8 cellular contexts compared by ENCODE assay signal in genomic region chr13:33286143-33286542, GRCh38. TPM values are rescaled to one million over a fixed set of nuclear protein-coding genes. Genes with fewer than 3 reads are reported as not detected.
DNase-seq lines count a peak whose midpoint lies in the region; ATAC-seq, FAIRE-seq and TF ChIP-seq lines count a peak whose summit lies in the region.

No MANE protein-coding gene starts in this region.

- peak overlapping the region in 7 of 8 donors; percentile 35 to 89 (median 70) for H3K4me3 Mint-ChIP-seq in CD4-positive, alpha-beta memory T cell

- peaks cover 13% of the 10 kb centered on the region for H3K4me1 ChIP-seq in CD4-positive, alpha-beta memory T cell (ENCODE audit: insufficient read depth, low read length)
- H3K4me1 ChIP-seq in Panc1 (ENCODE audit: control insufficient read depth, insufficient read depth, low read length) (peaks cover 9% of the 10 kb centered on the region; the same call in 1 of the 2 replicates), osteoblast (ENCODE audit: insufficient read depth, low read length) (peaks cover 33% of the 10 kb centered on the region)

- no peak for DNase-seq in CD4-positive, alpha-beta memory T cell
- DNase-seq in Panc1 (ENCODE audit: low read depth, low spot score) = no peak
- no peak for DNase-seq in epithelial cell of proximal tubule (ENCODE audit: low read depth)
- DNase-seq in osteoblast (ENCODE audit: insufficient read length, low spot score, missing footprints) = no peak
- no peak for DNase-seq in GM12891 (ENCODE audit: insufficient read length, low spot score)
- no peak for DNase-seq in SIG-M5 treated with dmso at 0.1 percent for 504 hours (lab: John Stamatoyannopoulos, UW; ENCODE audit: unreplicated experiment)
- no peak for DNase-seq in NCI-H774 (lab: John Stamatoyannopoulos, UW)
- DNase-seq in activated CD4-positive, CD25-positive, alpha-beta regulatory T cell treated with anti-CD3 and anti-CD28 coated beads, Interleukin-2, amount 50 U/mL, for 72 hours = no peak

- H4K20me1 ChIP-seq in osteoblast (ENCODE audit: insufficient read depth, low read length) = no peaks in the 10 kb centered on the region

- no peaks in the 10 kb centered on the region for H3K9me3 Mint-ChIP-seq in CD4-positive, alpha-beta memory T cell

- no peak overlapping the region for H3K27ac ChIP-seq in CD4-positive, alpha-beta memory T cell (ENCODE audit: low read depth, low read length)
- H3K27ac ChIP-seq in Panc1 (ENCODE audit: low read length) (peak overlapping the region; percentile 90), osteoblast (ENCODE audit: low read depth, low read length) (peak overlapping the region; percentile 99)

- H3K36me3 Mint-ChIP-seq in CD4-positive, alpha-beta memory T cell = no peaks in the 10 kb centered on the region

- peaks cover 7 to 20% (median 17%) of the 10 kb centered on the region in 4 donors for H3K4me1 Mint-ChIP-seq in CD4-positive, alpha-beta memory T cell

- no peak for TF ChIP-seq CTCF in Panc1 (IDR thresholded peaks at IDR 0.05)
- no peak for TF ChIP-seq CTCF in epithelial cell of proximal tubule (conservative IDR thresholded peaks at IDR 0.05; ENCODE audit: low read depth, low read length)
- TF ChIP-seq CTCF in osteoblast (IDR thresholded peaks at IDR 0.05; ENCODE audit: extremely low read depth, low read depth, low read length) = no peak

- peaks cover 44% of the 10 kb centered on the region for H3K79me2 ChIP-seq in osteoblast (ENCODE audit: insufficient read depth, low read length)

- CTCF ChIA-PET in CD4-positive, alpha-beta memory T cell (lab: Charles Lee; ENCODE audit: partially characterized antibody) = no interaction called here
- CTCF ChIA-PET in Panc1 (lab: Charles Lee) = no interaction called here

- H3K27me3 ChIP-seq in CD4-positive, alpha-beta memory T cell (ENCODE audit: insufficient read depth, low read length) = no peaks in the 10 kb centered on the region
- no peaks in the 10 kb centered on the region for H3K27me3 ChIP-seq in Panc1 (ENCODE audit: control insufficient read depth, insufficient read depth, low read length)
- no peaks in the 10 kb centered on the region for H3K27me3 ChIP-seq in osteoblast (ENCODE audit: insufficient read depth, low read length)

- BruUV-seq in Panc1 (replicated peaks; lab: Mats Ljungman, UMichigan) = no TSS peak

- intact Hi-C loops in CD4-positive, alpha-beta memory T cell (cut with micrococcal nuclease) = no loop called here
- intact Hi-C loops in Panc1 (cut with micrococcal nuclease; ENCODE audit: unreplicated experiment) = no loop called here

- H3K27me3 Mint-ChIP-seq in CD4-positive, alpha-beta memory T cell = peaks cover 32 to 36% of the 10 kb centered on the region in 2 donors

- in situ Hi-C loops in Panc1 (cut with HindIII; ENCODE audit: low pct_unique_long_range_greater_than_20kb, low sequenced_read_pairs) = no loop called here

- FAIRE-seq in GM12891 (lab: Jason Lieb, UNC) = no peak

- TF ChIP-seq POLR2A in GM12891 (IDR thresholded peaks at IDR 0.05; ENCODE audit: low read depth, low read length) = no peak

- peak overlapping the region; percentile 82 for H3K4me2 ChIP-seq in osteoblast (ENCODE audit: insufficient read depth, low read length)

- POLR2A ChIA-PET in CD4-positive, alpha-beta memory T cell (lab: Charles Lee; ENCODE audit: partially characterized antibody) = no interaction called here
- POLR2A ChIA-PET in Panc1 (lab: Charles Lee) = no interaction called here

- no peak overlapping the region for H3K27ac Mint-ChIP-seq in CD4-positive, alpha-beta memory T cell

- no peak for ATAC-seq in Panc1

- no peaks in the 10 kb centered on the region for H3K9me3 ChIP-seq in CD4-positive, alpha-beta memory T cell (ENCODE audit: control insufficient read depth in 1 of 2, low read length in 2 of 2)
- no peaks in the 10 kb centered on the region for H3K9me3 ChIP-seq in Panc1 (ENCODE audit: control insufficient read depth, insufficient read depth, low read depth, low read length)
- no peaks in the 10 kb centered on the region for H3K9me3 ChIP-seq in osteoblast (ENCODE audit: low read depth, low read length)

- no peaks in the 10 kb centered on the region for H3K36me3 ChIP-seq in CD4-positive, alpha-beta memory T cell (ENCODE audit: insufficient read depth, low read length)
- H3K36me3 ChIP-seq in Panc1 (ENCODE audit: control insufficient read depth, insufficient read depth, low read length) (no peaks in the 10 kb centered on the region), osteoblast (ENCODE audit: insufficient read depth, low read length) (peaks cover 6% of the 10 kb centered on the region)

- no peak overlapping the region for H3K4me3 ChIP-seq in CD4-positive, alpha-beta memory T cell (ENCODE audit: low read length in 2 of 2)
- H3K4me3 ChIP-seq in Panc1 (ENCODE audit: low read depth in 2 of 2, low read length in 2 of 2) (peak overlapping the region; percentile 74 to 88), epithelial cell of proximal tubule (ENCODE audit: low read depth, low read length) (peak overlapping the region; percentile 78), osteoblast (ENCODE audit: insufficient read depth, low read length) (peak overlapping the region; percentile 86)

- no peak overlapping the region for H2AFZ ChIP-seq in osteoblast (ENCODE audit: low read length)

TF ChIP-seq in GM12891, 5 proteins besides CTCF, POLR2A, EP300 and RAD21:
- no peak for TF ChIP-seq POU2F2 (IDR thresholded peaks at IDR 0.05; ENCODE audit: low read depth, low read length)
- TF ChIP-seq SPI1 (IDR thresholded peaks at IDR 0.05; ENCODE audit: low read depth, low read length) = no peak
- TF ChIP-seq PAX5 (IDR thresholded peaks at IDR 0.05; ENCODE audit: insufficient read depth, low read length, severe bottlenecking) = no peak
- no peak for TF ChIP-seq POLR2AphosphoS5 (IDR thresholded peaks at IDR 0.05; ENCODE audit: low read depth, low read length)

RNA-seq across cellular contexts. Expression of gene STARD13, which starts 0.6 kb away (rescaled TPM):
- total RNA-seq in CD4-positive, alpha-beta memory T cell = under 1 TPM; 0.36 to 0.44 TPM
- not detected for polyA plus RNA-seq in CD4-positive, alpha-beta memory T cell
- total RNA-seq in Panc1 (2021; ENCODE audit: unreplicated experiment) (6.5 TPM), epithelial cell of proximal tubule (8.9 and 20.0 TPM in 2 replicates), osteoblast (28.2 and 28.3 TPM in 2 replicates)
- polyA plus RNA-seq in Panc1 (2012; ENCODE audit: insufficient read length) = 2.8 TPM
- 2.6 TPM for polyA plus RNA-seq in GM12891 (2012; ENCODE audit: low read depth, missing spikeins)

Comparison
In these comparisons a context has a peak if more than half of its experiments do, and no peak if none do; other contexts are left out.
1. H3K4me3 ChIP-seq: peak in Panc1 (2 of 2), epithelial cell of proximal tubule (single experiment) and osteoblast (single experiment); none in CD4-positive, alpha-beta memory T cell (0 of 2).